In genomic region chr5:139179778-139180513, GRCh38 we compare ENCODE assay signal across 8 cellular contexts. TPM values are rescaled to one million over a fixed set of nuclear protein-coding genes. Genes with fewer than 3 reads are reported as not detected.
DNase-seq lines count a peak whose midpoint lies in the region; ATAC-seq, FAIRE-seq and TF ChIP-seq lines count a peak whose summit lies in the region.
"Not testable (repeated sequence)": the region's sequence is repeated elsewhere in the genome, so short reads cannot be mapped to it uniquely, and the experiment has no call there.

No MANE protein-coding gene starts in this region.

- TF ChIP-seq EP300 in K562 (IDR thresholded peaks at IDR 0.05; ENCODE audit: low read length); esophagus muscularis mucosa (IDR thresholded peaks at IDR 0.05): not testable (repeated sequence)

- H3K4me1 ChIP-seq in KMS-11 (ENCODE audit: low read depth, poor library complexity, severe bottlenecking) (peaks cover 100% of the 10 kb centered on the region), K562 (replicated peaks in 1 of 2; ENCODE audit: control insufficient read depth in 2 of 2, insufficient read depth in 2 of 2, low read length in 2 of 2) (peaks cover 14 to 20% of the 10 kb centered on the region in 2 experiments), esophagus muscularis mucosa (peaks cover 56 to 79% (median 78%) of the 10 kb centered on the region in 4 donors), right atrium auricular region (peaks cover 0 to 62% of the 10 kb centered on the region in 2 donors), muscle layer of colon (ENCODE audit: insufficient read depth, low read length) (peaks cover 77% of the 10 kb centered on the region), psoas muscle (peaks cover 71% of the 10 kb centered on the region), tibial artery (peaks cover 4 to 58% (median 46%) of the 10 kb centered on the region in 4 donors)

- H3K9me1 ChIP-seq in K562 (ENCODE audit: control insufficient read depth, insufficient read depth, low read length): not testable (repeated sequence)

- in situ Hi-C loops in K562 (cut with MboI): not testable (repeated sequence)

- TF ChIP-seq POLR2A in K562 (conservative IDR thresholded peaks at IDR 0.05); esophagus muscularis mucosa (IDR thresholded peaks at IDR 0.05; ENCODE audit: low read depth): not testable (repeated sequence)

- not testable (repeated sequence) for BruUV-seq in K562 (replicated peaks; lab: Mats Ljungman, UMichigan)

- intact Hi-C loops in K562 (cut with micrococcal nuclease); tibial artery (cut with DNase I; ENCODE audit: low total_unique reads): not testable (repeated sequence)
- intact Hi-C loops in esophagus muscularis mucosa (cut with DNase I) (loop anchor here (5.0 kb wide), 1 partner anchor 73 kb away; no protein-coding TSS in a partner anchor), psoas muscle (cut with DNase I) (loop anchor here in 1 of 2 donors (2.0 to 5.0 kb wide), 2 partner anchors 17 to 43 kb away; no protein-coding TSS in a partner anchor)

- peak overlapping the region; percentile 76 for H3K4me2 ChIP-seq in KMS-11
- H3K4me2 ChIP-seq in K562 (ENCODE audit: insufficient read depth, low read length): not testable (repeated sequence)

- POLR2A ChIA-PET in K562 (lab: Yijun Ruan, JAX): interaction anchor here (0.6 to 1.7 kb wide), 3 partner anchors 9 to 511 kb away, joined by 3 to 4 read pairs (median 3); no protein-coding TSS in a partner anchor

- H2AFZ ChIP-seq in KMS-11 (ENCODE audit: low read depth); K562 (ENCODE audit: low read depth, low read length): not testable (repeated sequence)

- 64% methylated on average over 7 of the region's 8 CpGs for WGBS in K562 (ENCODE audit: insufficient coverage, low coverage, missing lambda C conversion rate)
- WGBS in esophagus muscularis mucosa: 75% methylated on average over 8 of the region's 8 CpGs
- WGBS in psoas muscle, 3 donors: 65 to 77% (median 67%) methylated on average over 7 to 8 of the region's 8 CpGs

- not testable (repeated sequence) for H4K20me1 ChIP-seq in KMS-11 (ENCODE audit: insufficient read depth)
- peaks cover 22% of the 10 kb centered on the region; the same call in 1 of the 2 replicates for H4K20me1 ChIP-seq in K562 (replicated peaks; ENCODE audit: control insufficient read depth, insufficient read depth, low read length)

- H3K27me3 ChIP-seq in KMS-11 (ENCODE audit: insufficient read depth, low read depth); K562 (ENCODE audit: control insufficient read depth in 2 of 2, insufficient read depth in 2 of 2, low read length in 2 of 2); esophagus muscularis mucosa; right atrium auricular region; muscle layer of colon (ENCODE audit: control insufficient read depth in 1 of 2, insufficient read depth in 2 of 2, low read length in 2 of 2); psoas muscle (ENCODE audit: insufficient read depth in 3 of 3, low read length in 2 of 3); tibial artery: not testable (repeated sequence)

- H3K27ac ChIP-seq in 22Rv1: peak overlapping the region; percentile 63
- H3K27ac ChIP-seq in KMS-11: peak overlapping the region; percentile 98
- not testable (repeated sequence) for H3K27ac ChIP-seq in K562 (ENCODE audit: extremely low read depth, low read depth, low read length)
- H3K27ac ChIP-seq in esophagus muscularis mucosa (replicated peaks in 1 of 4): peak overlapping the region; percentile 69 to 77 (median 74)
- H3K27ac ChIP-seq in right atrium auricular region: peak overlapping the region; percentile 66 to 77
- peak overlapping the region; percentile 28 for H3K27ac ChIP-seq in muscle layer of colon (ENCODE audit: low read depth, low read length)
- peak overlapping the region; percentile 86 for H3K27ac ChIP-seq in psoas muscle
- H3K27ac ChIP-seq in tibial artery: peak overlapping the region; percentile 62 to 79

- not testable (repeated sequence) for FAIRE-seq in K562 (lab: Jason Lieb, UNC)

- TF ChIP-seq CTCF in 22Rv1 (IDR thresholded peaks at IDR 0.05); KMS-11 (conservative IDR thresholded peaks at IDR 0.05; ENCODE audit: low read depth, low read length); K562 (IDR thresholded peaks at IDR 0.05 in 2 of 3, conservative IDR thresholded peaks at IDR 0.05 in 1 of 3; ENCODE audit: insufficient read depth in 2 of 3, low read depth in 1 of 3, low read length in 3 of 3); esophagus muscularis mucosa (IDR thresholded peaks at IDR 0.05); right atrium auricular region (IDR thresholded peaks at IDR 0.05); psoas muscle (IDR thresholded peaks at IDR 0.05); tibial artery (IDR thresholded peaks at IDR 0.05): not testable (repeated sequence)

- not testable (repeated sequence) for H3K4me3 ChIP-seq in KMS-11 (IDR thresholded peaks at IDR 0.05; ENCODE audit: insufficient read depth, low read depth, low read length); K562; esophagus muscularis mucosa; right atrium auricular region; muscle layer of colon (ENCODE audit: low read depth in 1 of 2, low read length in 2 of 2); psoas muscle; tibial artery

- not testable (repeated sequence) for TF ChIP-seq RAD21 in K562 (CRISPR knock-in tag; conservative IDR thresholded peaks at IDR 0.05 in 1 of 2, IDR thresholded peaks at IDR 0.05 in 1 of 2)

- H3K79me2 ChIP-seq in KMS-11 (ENCODE audit: insufficient read depth, low read depth) (peaks cover 20% of the 10 kb centered on the region; the same call in 1 of the 2 replicates), K562 (ENCODE audit: control insufficient read depth, insufficient read depth, low read length) (peaks cover 16% of the 10 kb centered on the region; the same call in 1 of the 3 replicates)

- not testable (repeated sequence) for DNase-seq in K562 (ENCODE audit: extremely low read depth in 1 of 4, low spot score in 3 of 4); esophagus muscularis mucosa (ENCODE audit: extremely low spot score); right atrium auricular region (ENCODE audit: low spot score); psoas muscle; tibial artery

- not testable (repeated sequence) for H3K36me3 ChIP-seq in KMS-11 (ENCODE audit: insufficient read depth); K562 (ENCODE audit: control insufficient read depth, insufficient read depth, low read length); esophagus muscularis mucosa; right atrium auricular region; muscle layer of colon (ENCODE audit: insufficient read depth, low read length); psoas muscle (ENCODE audit: insufficient read depth in 1 of 2, low read depth in 1 of 2); tibial artery

- CTCF ChIA-PET in K562 (lab: Yijun Ruan, JAX; ENCODE audit: low intra/inter-chr PET ratio): not testable (repeated sequence)

- H3K9ac ChIP-seq in KMS-11: peak overlapping the region; percentile 75; the same call in 1 of the 2 replicates
- not testable (repeated sequence) for H3K9ac ChIP-seq in K562 (ENCODE audit: insufficient read depth in 1 of 2, low read depth in 2 of 2, low read length in 2 of 2); muscle layer of colon (ENCODE audit: low read length)

- H3K9me3 ChIP-seq in K562 (replicated peaks; ENCODE audit: control insufficient read depth, insufficient read depth, low read depth, low read length); esophagus muscularis mucosa; right atrium auricular region; muscle layer of colon (ENCODE audit: low read length); psoas muscle; tibial artery: not testable (repeated sequence)

- not testable (repeated sequence) for ATAC-seq in K562, psoas muscle

TF ChIP-seq in K562, 482 proteins besides CTCF, POLR2A, EP300 and RAD21 (continues in another document):
- TF ChIP-seq ZNF384 (IDR thresholded peaks at IDR 0.05; ENCODE audit: low read depth, low read length): peak; percentile 32; the same call in 1 of the 2 replicates
- peak; percentile 93 for TF ChIP-seq ZNF121 (CRISPR knock-in tag; conservative IDR thresholded peaks at IDR 0.05)

RNA-seq across cellular contexts. Expression of gene SIL1, which starts 18.2 kb away (rescaled TPM):
- total RNA-seq in K562 (2011; cell fraction: chromatin; rRNA removed; ENCODE audit: low replicate concordance): 56.7 and 91.8 TPM in 2 replicates
- 64.0 and 77.0 TPM in 2 replicates for total RNA-seq in K562 (2011; cell fraction: nucleolus; rRNA removed)
- total RNA-seq in K562 (2011; cell fraction: nucleoplasm; rRNA removed): 57.0 and 70.0 TPM in 2 replicates
- total RNA-seq in K562 (2014; rRNA removed) (30.5 and 30.6 TPM in 2 replicates), K562 (2014; rRNA removed; fragmentation: Illumina TruSeq; extraction: Trizol) (20.4 and 23.2 TPM in 2 replicates), K562 (2015; rRNA removed; fragmentation: Illumina TruSeq; extraction: Trizol) (15.2 and 15.4 TPM in 2 replicates), K562 (2021) (19.2 and 29.8 TPM in 2 replicates), esophagus muscularis mucosa (10 to 100 TPM; 20.3 to 39.2 (median 29.1) TPM), right atrium auricular region (10 to 100 TPM; 32.7 to 41.3 TPM), psoas muscle (10 to 100 TPM; 37.3 to 52.9 (median 39.4) TPM)
- polyA plus RNA-seq in K562 (2011; rRNA removed) (22.3 and 26.6 TPM in 2 replicates), K562 (2014; fragmentation: Illumina TruSeq; extraction: Trizol) (14.3 and 18.1 TPM in 2 replicates), K562 (2014; fragmentation: Nextera tagmentation; extraction: Ambion mirVana) (1 to 10 TPM; 1.3 to 4.1 TPM), K562 (2014; rRNA removed) (17.3 and 26.7 TPM in 2 replicates), psoas muscle (10 to 100 TPM; 27.1 to 50.3 (median 47.8) TPM)
- polyA plus RNA-seq in K562 (2011; cell fraction: cytosol; rRNA removed): 25.5 and 54.6 TPM in 2 replicates
- 14.8 and 19.5 TPM in 2 replicates for polyA plus RNA-seq in K562 (2011; cell fraction: nucleus; rRNA removed)
- polyA plus RNA-seq in K562 (2012): 19.8 and 32.9 TPM in 2 replicates
- 33.7 and 45.1 TPM in 2 replicates for polyA minus RNA-seq in K562 (2011; rRNA and poly(A)+ RNA removed)
- 14.7 and 21.9 TPM in 2 replicates for polyA minus RNA-seq in K562 (2011; cell fraction: cytosol; rRNA and poly(A)+ RNA removed)
- 12.5 and 26.9 TPM in 2 replicates for polyA minus RNA-seq in K562 (2011; cell fraction: nucleus; rRNA and poly(A)+ RNA removed)
